In the genomic region with DNA sequence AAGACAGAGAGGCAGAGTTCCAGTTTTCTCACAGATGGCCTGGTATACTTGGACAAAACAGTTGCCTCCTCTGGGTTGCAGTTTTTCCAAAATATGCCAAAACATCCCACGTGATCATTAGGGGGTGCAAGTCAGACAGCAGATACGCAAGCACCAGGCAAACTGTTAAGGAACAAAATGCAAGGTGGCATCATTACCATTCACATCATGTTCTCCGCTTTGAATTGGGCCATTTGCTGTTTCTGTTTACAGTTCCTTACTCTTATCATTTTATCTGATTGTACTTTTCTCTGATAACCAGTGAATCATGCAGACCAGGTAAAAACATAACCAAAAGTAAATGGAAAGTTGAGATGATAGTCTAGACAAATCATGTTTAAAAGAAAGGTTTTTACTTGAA, we compare ENCODE assay signal across 2 cellular contexts.
TF ChIP-seq lines count a peak whose summit lies in the region.

No MANE protein-coding gene starts in this region.

TF ChIP-seq in liver, 16 proteins besides CTCF, POLR2A, EP300 and RAD21 (continued from another document):
- TF ChIP-seq MAX (IDR thresholded peaks at IDR 0.05) (no peak), HNF4A (conservative IDR thresholded peaks at IDR 0.05) (peak in 1 of 2 donors; percentile 20), SP1 (IDR thresholded peaks at IDR 0.05) (peak; percentile 5), HNF4G (IDR thresholded peaks at IDR 0.05) (no peak), EGR1 (IDR thresholded peaks at IDR 0.05; ENCODE audit: low read depth in 2 of 2) (no peak), NR2F2 (IDR thresholded peaks at IDR 0.05) (no peak), ATF3 (IDR thresholded peaks at IDR 0.05) (no peak), TAF1 (conservative IDR thresholded peaks at IDR 0.05) (no peak), JUND (IDR thresholded peaks at IDR 0.05) (no peak)

TF ChIP-seq in HepG2, 621 proteins besides CTCF, POLR2A, EP300 and RAD21 (continued from another document):
- TF ChIP-seq CSRNP1 (CRISPR knock-in tag; IDR thresholded peaks at IDR 0.05), result no peak
- no peak for TF ChIP-seq MIXL1 (CRISPR knock-in tag; IDR thresholded peaks at IDR 0.05)
